In the genomic region with DNA sequence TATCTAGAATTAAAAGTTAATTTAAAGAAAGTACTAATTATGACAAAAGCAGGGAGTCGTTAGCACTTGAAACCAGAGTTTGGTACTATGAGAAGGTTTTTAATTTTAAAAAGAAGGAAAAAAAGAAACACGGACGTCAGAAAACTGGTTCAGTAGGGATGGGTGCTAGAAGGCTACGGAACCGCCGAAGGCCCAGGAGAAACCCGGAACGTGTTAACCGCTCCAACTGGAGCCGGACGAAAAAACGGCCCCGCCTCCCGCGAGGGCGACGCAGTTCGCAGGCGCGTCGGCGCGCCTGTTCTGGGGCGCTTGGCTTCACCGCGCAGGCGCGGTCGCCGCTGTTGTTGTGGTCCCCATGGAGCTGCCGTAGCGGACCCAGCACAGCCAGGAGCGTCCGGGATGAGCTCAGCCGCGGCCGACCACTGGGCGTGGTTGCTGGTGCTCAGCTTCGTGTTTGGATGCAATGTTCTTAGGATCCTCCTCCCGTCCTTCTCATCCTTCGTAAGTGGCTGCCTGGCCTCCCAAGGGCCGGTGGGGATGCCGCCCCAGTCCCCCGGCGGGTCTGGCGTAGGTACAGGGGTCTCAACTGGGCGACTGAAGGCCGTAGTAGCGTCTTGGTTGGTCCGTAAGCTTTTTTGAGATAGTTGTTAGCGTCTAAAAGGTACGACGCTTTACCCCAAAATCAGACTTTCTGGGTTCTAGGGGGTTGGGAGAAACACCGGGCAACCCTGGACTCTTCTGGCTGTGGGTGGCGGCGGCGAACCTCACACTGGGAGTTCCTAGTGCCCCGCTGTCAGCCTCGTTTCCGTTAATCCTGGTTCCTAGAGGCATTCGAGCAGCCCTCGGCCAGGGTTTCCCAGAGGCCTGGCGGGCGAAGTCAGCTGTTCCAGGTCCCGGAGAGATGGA, we compare ENCODE assay signal across 8 cellular contexts. TPM values are rescaled to one million over a fixed set of nuclear protein-coding genes. Genes with fewer than 3 reads are reported as not detected.
DNase-seq lines count a peak whose midpoint lies in the region; ATAC-seq and TF ChIP-seq lines count a peak whose summit lies in the region.

No MANE protein-coding gene starts in this region.

- peak overlapping the region; percentile 61 to 96 (median 74) for H3K4me3 ChIP-seq in esophagus squamous epithelium

- peak in 3 of 4 donors; percentile 14 to 79 (median 70) for TF ChIP-seq POLR2A in esophagus squamous epithelium (IDR thresholded peaks at IDR 0.05)

- no peaks in the 10 kb centered on the region for H3K27me3 Mint-ChIP-seq in activated T-cell treated with anti-CD3 and anti-CD28 coated beads, Interleukin-2, amount 50 U/mL, for 72 hours (ENCODE audit: low read depth)

- DNase-seq in DMS53 treated with DMSO at 0.1 percent for 48 hours (lab: John Stamatoyannopoulos, UW; ENCODE audit: unreplicated experiment), result peak; percentile 58
- DNase-seq in KG1 (lab: John Stamatoyannopoulos, UW), result peak; percentile 67
- DNase-seq in activated T-cell treated with anti-CD3 and anti-CD28 coated beads, Interleukin-2, amount 50 U/mL, for 72 hours, result peak; percentile 94 to 95
- peak; percentile 39 for DNase-seq in esophagus squamous epithelium (lab: John Stamatoyannopoulos, UW)
- DNase-seq in myocyte (ENCODE audit: low read depth), result peak; percentile 96
- peak; percentile 60 to 85 for DNase-seq in stimulated activated CD8-positive, alpha-beta memory T cell treated with anti-CD3 and anti-CD28 coated beads, Interleukin-7, amount 100 ng/mL, for 4 hours (ENCODE audit: low read depth in 2 of 2)

- WGBS in esophagus squamous epithelium, 2 donors, result 0 to 1% methylated on average over 34 to 44 of the region's 65 CpGs

- H3K9me3 ChIP-seq in esophagus squamous epithelium, result no peaks in the 10 kb centered on the region

- peak overlapping the region; percentile 79 to 93 (median 90) for H3K27ac ChIP-seq in esophagus squamous epithelium

- peak; percentile 97 for ATAC-seq in GM21737 (IDR thresholded peaks at IDR 0.05; ENCODE audit: unreplicated experiment)
- peak; percentile 98 for ATAC-seq in activated T-cell treated with anti-CD3 and anti-CD28 coated beads, Interleukin-2, amount 50 U/mL, for 72 hours (replicated peaks in 1 of 2)

- peaks cover 35% of the 10 kb centered on the region for H3K4me1 Mint-ChIP-seq in activated T-cell treated with anti-CD3 and anti-CD28 coated beads, Interleukin-2, amount 50 U/mL, for 72 hours (ENCODE audit: low read depth)

- intact Hi-C loops in esophagus squamous epithelium (cut with DNase I), result loop anchor here (10.0 kb wide), 1 partner anchor 65 kb away; a partner anchor contains a TSS

- H3K36me3 Mint-ChIP-seq in activated T-cell treated with anti-CD3 and anti-CD28 coated beads, Interleukin-2, amount 50 U/mL, for 72 hours (ENCODE audit: insufficient read depth in 2 of 2), result peaks cover 2 to 3% of the 10 kb centered on the region in 2 donors

- peak overlapping the region; percentile 87 to 97 for H3K4me3 Mint-ChIP-seq in activated T-cell treated with anti-CD3 and anti-CD28 coated beads, Interleukin-2, amount 50 U/mL, for 72 hours

- H3K36me3 ChIP-seq in esophagus squamous epithelium, result no peaks in the 10 kb centered on the region

- TF ChIP-seq CTCF in esophagus squamous epithelium (IDR thresholded peaks at IDR 0.05), result peak in 1 of 6 experiments; percentile 29

- H3K9me3 Mint-ChIP-seq in activated T-cell treated with anti-CD3 and anti-CD28 coated beads, Interleukin-2, amount 50 U/mL, for 72 hours, result no peaks in the 10 kb centered on the region

- H3K4me1 ChIP-seq in esophagus squamous epithelium, result peaks cover 4 to 25% (median 11%) of the 10 kb centered on the region in 3 donors

- peak overlapping the region; percentile 92 for H3K27ac Mint-ChIP-seq in activated T-cell treated with anti-CD3 and anti-CD28 coated beads, Interleukin-2, amount 50 U/mL, for 72 hours

- peaks cover 0 to 4% (median 0%) of the 10 kb centered on the region in 4 donors for H3K27me3 ChIP-seq in esophagus squamous epithelium

TF ChIP-seq in PFSK-1, 5 proteins besides CTCF, POLR2A, EP300 and RAD21:
- TF ChIP-seq TAF1 (IDR thresholded peaks at IDR 0.05; ENCODE audit: borderline replicate concordance, insufficient read depth, low read length), result no peak
- TF ChIP-seq SIN3A (IDR thresholded peaks at IDR 0.05; ENCODE audit: borderline replicate concordance, insufficient read depth, low read length), result no peak
- TF ChIP-seq POLR2AphosphoS5 (IDR thresholded peaks at IDR 0.05; ENCODE audit: low read depth, low read length), result peak; percentile 77
- TF ChIP-seq FOXP2 (optimal IDR thresholded peaks at IDR 0.05; ENCODE audit: borderline replicate concordance, extremely low read depth, extremely low read length, insufficient read depth), result peak; percentile 96
- TF ChIP-seq, protein P1, sequence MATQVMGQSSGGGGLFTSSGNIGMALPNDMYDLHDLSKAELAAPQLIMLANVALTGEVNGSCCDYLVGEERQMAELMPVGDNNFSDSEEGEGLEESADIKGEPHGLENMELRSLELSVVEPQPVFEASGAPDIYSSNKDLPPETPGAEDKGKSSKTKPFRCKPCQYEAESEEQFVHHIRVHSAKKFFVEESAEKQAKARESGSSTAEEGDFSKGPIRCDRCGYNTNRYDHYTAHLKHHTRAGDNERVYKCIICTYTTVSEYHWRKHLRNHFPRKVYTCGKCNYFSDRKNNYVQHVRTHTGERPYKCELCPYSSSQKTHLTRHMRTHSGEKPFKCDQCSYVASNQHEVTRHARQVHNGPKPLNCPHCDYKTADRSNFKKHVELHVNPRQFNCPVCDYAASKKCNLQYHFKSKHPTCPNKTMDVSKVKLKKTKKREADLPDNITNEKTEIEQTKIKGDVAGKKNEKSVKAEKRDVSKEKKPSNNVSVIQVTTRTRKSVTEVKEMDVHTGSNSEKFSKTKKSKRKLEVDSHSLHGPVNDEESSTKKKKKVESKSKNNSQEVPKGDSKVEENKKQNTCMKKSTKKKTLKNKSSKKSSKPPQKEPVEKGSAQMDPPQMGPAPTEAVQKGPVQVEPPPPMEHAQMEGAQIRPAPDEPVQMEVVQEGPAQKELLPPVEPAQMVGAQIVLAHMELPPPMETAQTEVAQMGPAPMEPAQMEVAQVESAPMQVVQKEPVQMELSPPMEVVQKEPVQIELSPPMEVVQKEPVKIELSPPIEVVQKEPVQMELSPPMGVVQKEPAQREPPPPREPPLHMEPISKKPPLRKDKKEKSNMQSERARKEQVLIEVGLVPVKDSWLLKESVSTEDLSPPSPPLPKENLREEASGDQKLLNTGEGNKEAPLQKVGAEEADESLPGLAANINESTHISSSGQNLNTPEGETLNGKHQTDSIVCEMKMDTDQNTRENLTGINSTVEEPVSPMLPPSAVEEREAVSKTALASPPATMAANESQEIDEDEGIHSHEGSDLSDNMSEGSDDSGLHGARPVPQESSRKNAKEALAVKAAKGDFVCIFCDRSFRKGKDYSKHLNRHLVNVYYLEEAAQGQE (IDR thresholded peaks at IDR 0.05; ENCODE audit: insufficient read depth in 1 of 2, low read depth in 2 of 2, low read length in 2 of 2), result no peak

RNA-seq across cellular contexts. Expression of a gene that starts 31.4 kb away (rescaled TPM):
- polyA plus RNA-seq in PFSK-1 (2012; ENCODE audit: insufficient read length, low read depth), result 392 TPM
- total RNA-seq in activated T-cell treated with anti-CD3 and anti-CD28 coated beads, Interleukin-2, amount 50 U/mL, for 72 hours, result 100 to 1,000 TPM; 353 to 399 TPM
- 100 to 1,000 TPM; 114 to 193 (median 144) TPM for total RNA-seq in esophagus squamous epithelium
- 115 and 126 TPM in 2 replicates for total RNA-seq in myocyte
- 139 TPM for polyA plus RNA-seq in myocyte (2012)

Comparison
In these comparisons a context has a peak if more than half of its experiments do, and no peak if none do; other contexts are left out.
1. Peak in every context shown above with its lines: DNase-seq, ATAC-seq, H3K4me3 ChIP-seq and H3K27ac ChIP-seq.
2. DNase-seq: peak in every context shown above with its lines; median percentile 96 in myocyte; 94 in activated T-cell treated with anti-CD3 and anti-CD28 coated beads, Interleukin-2, amount 50 U/mL, for 72 hours; 72 in stimulated activated CD8-positive, alpha-beta memory T cell treated with anti-CD3 and anti-CD28 coated beads, Interleukin-7, amount 100 ng/mL, for 4 hours; 67 in KG1; 58 in DMS53 treated with DMSO at 0.1 percent for 48 hours; 39 in esophagus squamous epithelium.